ENCODE assay signal across 1 cellular context in the genomic region with DNA sequence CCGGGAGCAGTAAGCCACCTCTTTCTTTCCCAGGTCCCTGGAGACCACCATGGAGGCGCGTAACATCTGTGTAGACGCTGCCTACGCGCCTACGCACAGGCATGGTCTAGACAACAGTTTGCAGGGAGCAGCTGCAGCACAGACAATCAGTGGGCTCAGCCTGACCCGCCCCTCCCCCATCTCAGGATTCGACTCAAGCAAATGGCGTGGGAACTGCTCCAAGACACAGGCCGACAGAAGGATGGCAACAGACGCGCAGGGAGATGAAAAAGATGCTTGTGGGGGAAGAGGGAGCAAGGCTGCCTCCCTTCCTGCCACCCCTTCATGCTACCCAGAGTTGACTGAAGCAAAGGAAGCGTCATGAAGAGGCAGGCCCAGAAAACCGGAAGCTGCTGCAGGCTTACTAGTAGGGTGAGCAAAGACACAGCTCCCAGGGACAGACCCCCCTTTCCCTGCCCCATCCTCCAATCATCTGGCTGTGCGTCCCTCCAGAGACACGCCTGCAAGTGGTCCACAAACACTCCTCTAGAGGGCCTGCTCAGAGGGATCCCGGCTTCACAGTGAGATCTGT.
TF ChIP-seq lines count a peak whose summit lies in the region.

No MANE protein-coding gene starts in this region.

TF ChIP-seq in IMR-90, 13 proteins besides CTCF, POLR2A, EP300 and RAD21:
- TF ChIP-seq CEBPB (IDR thresholded peaks at IDR 0.05; ENCODE audit: low read depth, low read length) (no peak), CHD1 (IDR thresholded peaks at IDR 0.05; ENCODE audit: low read depth, low read length) (no peak), NFE2L2 (IDR thresholded peaks at IDR 0.05; ENCODE audit: low read depth, low read length) (no peak), MXI1 (IDR thresholded peaks at IDR 0.05; ENCODE audit: borderline replicate concordance, low read depth, low read length) (no peak), SMC3 (IDR thresholded peaks at IDR 0.05; ENCODE audit: low read depth, low read length) (no peak), RCOR1 (IDR thresholded peaks at IDR 0.05; ENCODE audit: insufficient replicate concordance, low read length) (no peak)
- TF ChIP-seq, protein P1, sequence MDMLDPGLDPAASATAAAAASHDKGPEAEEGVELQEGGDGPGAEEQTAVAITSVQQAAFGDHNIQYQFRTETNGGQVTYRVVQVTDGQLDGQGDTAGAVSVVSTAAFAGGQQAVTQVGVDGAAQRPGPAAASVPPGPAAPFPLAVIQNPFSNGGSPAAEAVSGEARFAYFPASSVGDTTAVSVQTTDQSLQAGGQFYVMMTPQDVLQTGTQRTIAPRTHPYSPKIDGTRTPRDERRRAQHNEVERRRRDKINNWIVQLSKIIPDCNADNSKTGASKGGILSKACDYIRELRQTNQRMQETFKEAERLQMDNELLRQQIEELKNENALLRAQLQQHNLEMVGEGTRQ (IDR thresholded peaks at IDR 0.05; ENCODE audit: low read depth, low read length), result no peak
